Comparison of ENCODE assay signal across 21 cellular contexts in genomic region chr3:31692714-31693113, GRCh38.
A peak's percentile ranks its signal among the peaks of the same experiment; 100 is the strongest.
DNase-seq lines count a peak whose midpoint lies in the region; ATAC-seq, FAIRE-seq and TF ChIP-seq lines count a peak whose summit lies in the region.
"Had no signal": no experiment of that assay in that cellular context is flagged by ENCODE, and none has a peak within 500 bp of the region (broad histone marks: within the 10 kb centered on the region; RNA-seq: fewer than 3 reads in every experiment).

No MANE protein-coding gene starts in this region.

- POLR2A ChIA-PET in K562 (lab: Yijun Ruan, JAX) = no interaction called here

- no peak for TF ChIP-seq POLR2A in K562 (conservative IDR thresholded peaks at IDR 0.05)

- H3K36me3 ChIP-seq in left ventricle myocardium inferior (peaks cover 6% of the 10 kb centered on the region), K562 (ENCODE audit: control insufficient read depth, insufficient read depth, low read length) (no peaks in the 10 kb centered on the region)
- H3K36me3 ChIP-seq: gastrocnemius medialis, ovary, suprapubic skin had no signal

- H3K4me2 ChIP-seq in K562 (ENCODE audit: insufficient read depth, low read length) = no peak overlapping the region

- TF ChIP-seq RAD21 in K562 (CRISPR knock-in tag; conservative IDR thresholded peaks at IDR 0.05 in 1 of 2, IDR thresholded peaks at IDR 0.05 in 1 of 2) = peak in 1 of 2 experiments; percentile 66; a peak in 3 of 4 replicates

- H3K9me3 ChIP-seq in left ventricle myocardium inferior (replicated peaks) (peaks cover 12% of the 10 kb centered on the region), K562 (replicated peaks; ENCODE audit: control insufficient read depth, insufficient read depth, low read depth, low read length) (no peaks in the 10 kb centered on the region)
- H3K9me3 ChIP-seq: Caco-2, gastrocnemius medialis, ovary, suprapubic skin had no signal

- no peak overlapping the region for H2AFZ ChIP-seq in K562 (ENCODE audit: low read depth, low read length)

- no peak overlapping the region for H3K27ac ChIP-seq in left ventricle myocardium inferior (replicated peaks)
- H3K27ac ChIP-seq in K562 (ENCODE audit: extremely low read depth, low read depth, low read length) = no peak overlapping the region
- H3K27ac ChIP-seq: gastrocnemius medialis, ovary, suprapubic skin had no signal

- H3K4me3 Mint-ChIP-seq in stimulated activated effector memory CD8-positive, alpha-beta T cell treated with anti-CD3 and anti-CD28 coated beads, Interleukin-12 subunit alpha, Interleukin-12 subunit beta, amount 100 ng/mL, for 72 hours = no peak overlapping the region
- H3K4me3 Mint-ChIP-seq in chondrocyte (ENCODE audit: unreplicated experiment) = no peak overlapping the region
- H3K4me3 Mint-ChIP-seq: activated CD4-positive, alpha-beta memory T cell treated with anti-CD3 and anti-CD28 coated beads for 36 hours; activated naive CD8-positive, alpha-beta T cell; dendritic cell treated with granulocyte-macrophage colony-stimulating factor and Interleukin-4, amounts not matched to agents 40 ng/mL and 50 ng/mL, for 4 days had no signal

- H3K27me3 ChIP-seq in left ventricle myocardium inferior (ENCODE audit: low read depth) = no peaks in the 10 kb centered on the region
- H3K27me3 ChIP-seq in K562 (ENCODE audit: control insufficient read depth in 2 of 2, insufficient read depth in 2 of 2, low read length in 2 of 2) = no peaks in the 10 kb centered on the region; a peak in 1 of 5 replicates
- H3K27me3 ChIP-seq: gastrocnemius medialis, ovary, suprapubic skin had no signal

- no TSS peak for BruUV-seq in K562 (replicated peaks; lab: Mats Ljungman, UMichigan)

- FAIRE-seq in K562 (lab: Jason Lieb, UNC) = no peak
- FAIRE-seq: GM18507 had no signal

- WGBS in K562 (ENCODE audit: insufficient coverage, low coverage, missing lambda C conversion rate) = 4% methylated on average over 5 of the region's 5 CpGs

- no peaks in the 10 kb centered on the region for H3K9me1 ChIP-seq in K562 (ENCODE audit: control insufficient read depth, insufficient read depth, low read length)

- no peaks in the 10 kb centered on the region for H3K27me3 Mint-ChIP-seq in chondrocyte (ENCODE audit: low read depth)
- H3K27me3 Mint-ChIP-seq: activated CD4-positive, alpha-beta memory T cell treated with anti-CD3 and anti-CD28 coated beads for 36 hours; activated naive CD8-positive, alpha-beta T cell; dendritic cell treated with granulocyte-macrophage colony-stimulating factor and Interleukin-4, amounts not matched to agents 40 ng/mL and 50 ng/mL, for 4 days had no signal

- H3K9me3 Mint-ChIP-seq in stimulated activated effector memory CD8-positive, alpha-beta T cell treated with anti-CD3 and anti-CD28 coated beads, Interleukin-12 subunit alpha, Interleukin-12 subunit beta, amount 100 ng/mL, for 72 hours = no peaks in the 10 kb centered on the region
- peaks cover 4% of the 10 kb centered on the region for H3K9me3 Mint-ChIP-seq in chondrocyte (ENCODE audit: low read depth)

- TF ChIP-seq EP300 in K562 (IDR thresholded peaks at IDR 0.05; ENCODE audit: low read length) = no peak

- ATAC-seq in Right ventricle myocardium superior (ENCODE audit: poor library complexity) = peak; percentile 48
- peak; percentile 92 for ATAC-seq in K562
- ATAC-seq in stimulated activated effector memory CD8-positive, alpha-beta T cell treated with anti-CD3 and anti-CD28 coated beads, Interleukin-12 subunit alpha, Interleukin-12 subunit beta, amount 100 ng/mL, for 72 hours = peak; percentile 28
- no peak for ATAC-seq in HG03159 (IDR thresholded peaks at IDR 0.05; ENCODE audit: unreplicated experiment)
- ATAC-seq: gastrocnemius medialis had no signal

- H3K4me1 Mint-ChIP-seq in stimulated activated effector memory CD8-positive, alpha-beta T cell treated with anti-CD3 and anti-CD28 coated beads, Interleukin-12 subunit alpha, Interleukin-12 subunit beta, amount 100 ng/mL, for 72 hours = no peaks in the 10 kb centered on the region
- H3K4me1 Mint-ChIP-seq in chondrocyte (ENCODE audit: low read depth) = peaks cover 18% of the 10 kb centered on the region

- intact Hi-C loops in Right ventricle myocardium superior (cut with DNase I) (no loop called here), left ventricle myocardium inferior (cut with micrococcal nuclease) (no loop called here), K562 (cut with micrococcal nuclease) (loop anchor here (10.0 kb wide), 2 partner anchors 338 to 918 kb away; no protein-coding TSS in a partner anchor)

- H3K36me3 Mint-ChIP-seq in stimulated activated effector memory CD8-positive, alpha-beta T cell treated with anti-CD3 and anti-CD28 coated beads, Interleukin-12 subunit alpha, Interleukin-12 subunit beta, amount 100 ng/mL, for 72 hours = no peaks in the 10 kb centered on the region
- peaks cover 5% of the 10 kb centered on the region for H3K36me3 Mint-ChIP-seq in chondrocyte (ENCODE audit: low read depth)

- no peak overlapping the region for H3K27ac Mint-ChIP-seq in stimulated activated effector memory CD8-positive, alpha-beta T cell treated with anti-CD3 and anti-CD28 coated beads, Interleukin-12 subunit alpha, Interleukin-12 subunit beta, amount 100 ng/mL, for 72 hours
- H3K27ac Mint-ChIP-seq in chondrocyte (ENCODE audit: unreplicated experiment) = no peak overlapping the region
- H3K27ac Mint-ChIP-seq: activated CD4-positive, alpha-beta memory T cell treated with anti-CD3 and anti-CD28 coated beads for 36 hours; activated naive CD8-positive, alpha-beta T cell; dendritic cell treated with granulocyte-macrophage colony-stimulating factor and Interleukin-4, amounts not matched to agents 40 ng/mL and 50 ng/mL, for 4 days had no signal

- H4K20me1 ChIP-seq in K562 (replicated peaks; ENCODE audit: control insufficient read depth, insufficient read depth, low read length) = no peaks in the 10 kb centered on the region

- H3K4me3 ChIP-seq in left ventricle myocardium inferior (no peak overlapping the region), K562 (no peak overlapping the region)
- H3K4me3 ChIP-seq: gastrocnemius medialis, ovary, suprapubic skin had no signal

- no peak overlapping the region for H3K9ac ChIP-seq in K562 (ENCODE audit: insufficient read depth in 1 of 2, low read depth in 2 of 2, low read length in 2 of 2)

- CTCF ChIA-PET in K562 (lab: Yijun Ruan, JAX; ENCODE audit: low intra/inter-chr PET ratio) = no interaction called here

- no peaks in the 10 kb centered on the region for H3K79me2 ChIP-seq in K562 (ENCODE audit: control insufficient read depth, insufficient read depth, low read length)

- in situ Hi-C loops in KBM-7 (cut with MboI; ENCODE audit: low pct_unique_long_range_greater_than_20kb, low sequenced_read_pairs) = no loop called here
- in situ Hi-C loops in K562 (cut with MboI) = no loop called here

- H3K4me1 ChIP-seq in left ventricle myocardium inferior (peaks cover 20% of the 10 kb centered on the region), K562 (replicated peaks in 1 of 2; ENCODE audit: control insufficient read depth in 2 of 2, insufficient read depth in 2 of 2, low read length in 2 of 2) (no peaks in the 10 kb centered on the region)
- H3K4me1 ChIP-seq: Caco-2, gastrocnemius medialis, suprapubic skin had no signal

- DNase-seq in Right ventricle myocardium superior (no peak), left ventricle myocardium inferior (no peak), KBM-7 (peak; percentile 15), K562 (ENCODE audit: extremely low read depth in 1 of 4, low spot score in 3 of 4) (peak in 1 of 4 experiments; percentile 29), chondrocyte (ENCODE audit: low spot score) (no peak), COLO668 (lab: John Stamatoyannopoulos, UW; ENCODE audit: unreplicated experiment) (no peak)
- no peak for DNase-seq in stimulated activated effector memory CD8-positive, alpha-beta T cell treated with anti-CD3 and anti-CD28 coated beads, Interleukin-12 subunit alpha, Interleukin-12 subunit beta, amount 100 ng/mL, for 72 hours (ENCODE audit: low spot score in 2 of 2)
- DNase-seq: activated CD4-positive, alpha-beta memory T cell treated with anti-CD3 and anti-CD28 coated beads for 36 hours; activated T-cell treated with anti-CD3 and anti-CD28 coated beads, Interleukin-2, amount 50 U/mL, for 48 hours; Caco-2; gastrocnemius medialis; NCI-H187; NCI-H510A; ovary; stimulated activated CD4-positive, alpha-beta T cell treated with anti-CD3 and anti-CD28 coated beads, Interleukin-4, amount 100 ng/mL, for 24 hours; SW 1271 had no signal

- no peak for TF ChIP-seq CTCF in left ventricle myocardium inferior (IDR thresholded peaks at IDR 0.05; ENCODE audit: borderline replicate concordance)
- peak; percentile 34 to 51 (median 42); a peak in 4 of 6 replicates for TF ChIP-seq CTCF in K562 (IDR thresholded peaks at IDR 0.05 in 2 of 3, conservative IDR thresholded peaks at IDR 0.05 in 1 of 3; ENCODE audit: insufficient read depth in 2 of 3, low read depth in 1 of 3, low read length in 3 of 3)
- no peak for TF ChIP-seq CTCF in chondrocyte (IDR thresholded peaks at IDR 0.05)

TF ChIP-seq in K562, 482 proteins besides CTCF, POLR2A, EP300 and RAD21 (continues in another document):
- TF ChIP-seq MEIS2 (IDR thresholded peaks at IDR 0.05; ENCODE audit: partially characterized antibody) (peak; percentile 51), BRF1 (IDR thresholded peaks at IDR 0.05; ENCODE audit: borderline replicate concordance, extremely low read depth, insufficient read length) (no peak), CTCFL (IDR thresholded peaks at IDR 0.05; ENCODE audit: borderline replicate concordance, insufficient read depth, low read depth, low read length, poor library complexity, severe bottlenecking) (peak; percentile 31), ZKSCAN1 (IDR thresholded peaks at IDR 0.05; ENCODE audit: low read depth, low read length) (no peak), HMG20A (CRISPR knock-in tag; conservative IDR thresholded peaks at IDR 0.05) (no peak), ARNT (IDR thresholded peaks at IDR 0.05) (no peak), ZNF253 (CRISPR knock-in tag; conservative IDR thresholded peaks at IDR 0.05) (no peak)

Comparison
In these comparisons a context has a peak if more than half of its experiments do, and no peak if none do; other contexts are left out.
1. CTCF ChIP-seq: peak in K562 (3 of 3); none in left ventricle myocardium inferior (single experiment) and chondrocyte (single experiment).